22 cellular contexts compared by ENCODE assay signal in genomic region chr16:1998360-1998835, GRCh38. TPM values are rescaled to one million over a fixed set of nuclear protein-coding genes. Genes with fewer than 3 reads are reported as not detected.
"Had no signal": no experiment of that assay in that cellular context is flagged by ENCODE, and none has a peak within 500 bp of the region (broad histone marks: within the 10 kb centered on the region; RNA-seq: fewer than 3 reads in every experiment).

No MANE protein-coding gene starts in this region.

- H3K27ac ChIP-seq: pancreas, tibial artery, vagina had no signal

- H3K36me3 Mint-ChIP-seq: naive B cell had no signal

- H3K4me3 Mint-ChIP-seq: activated naive CD4-positive, alpha-beta T cell treated with anti-CD3 and anti-CD28 coated beads, Interleukin-2, amount 50 U/mL, for 24 hours had no signal

- H3K27me3 ChIP-seq: body of pancreas, gastroesophageal sphincter, pancreas, tibial artery, vagina had no signal

- H3K4me3 ChIP-seq: body of pancreas, coronary artery, gastroesophageal sphincter, pancreas, tibial artery, vagina had no signal

- H3K4me1 ChIP-seq: pancreas, tibial artery had no signal

- DNase-seq: activated CD4-positive, alpha-beta T cell treated with anti-CD3 and anti-CD28 coated beads, Interleukin-2, amount 50 U/mL, for 4 hours; activated CD4-positive, CD25-positive, alpha-beta regulatory T cell treated with anti-CD3 and anti-CD28 coated beads, Interleukin-2, amount 50 U/mL, for 72 hours; activated effector memory CD4-positive, alpha-beta T cell treated with Interleukin-2 at 50 U/mL for 16 hours; activated T-cell treated with anti-CD3 and anti-CD28 coated beads, Interleukin-2, amount 50 U/mL, for 1 hour; amniotic stem cell; body of pancreas; caudate nucleus; effector CD4-positive, alpha-beta T cell; islet precursor cell; naive B cell; stimulated activated CD4-positive, alpha-beta T cell treated with anti-CD3 and anti-CD28 coated beads, Interleukin-12 subunit alpha, Interleukin-12 subunit beta, amount 100 ng/mL, for 4 hours; stimulated activated CD4-positive, alpha-beta T cell treated with anti-CD3 and anti-CD28 coated beads, Interleukin-2, amount 100 ng/mL, for 24 hours; T1000; tibial artery had no signal

- H3K9me3 Mint-ChIP-seq: activated naive CD4-positive, alpha-beta T cell treated with anti-CD3 and anti-CD28 coated beads, Interleukin-2, amount 50 U/mL, for 24 hours; naive B cell had no signal

- H3K27ac Mint-ChIP-seq: activated naive CD4-positive, alpha-beta T cell treated with anti-CD3 and anti-CD28 coated beads, Interleukin-2, amount 50 U/mL, for 24 hours had no signal

- H3K9me3 ChIP-seq: body of pancreas, gastroesophageal sphincter, pancreas, tibial artery, vagina had no signal

- ATAC-seq: body of pancreas, left lobe of liver had no signal

- H3K27me3 Mint-ChIP-seq: activated naive CD4-positive, alpha-beta T cell treated with anti-CD3 and anti-CD28 coated beads, Interleukin-2, amount 50 U/mL, for 24 hours; naive B cell had no signal

RNA-seq across cellular contexts. Expression of gene NOXO1, which starts 17.1 kb away (rescaled TPM):
- total RNA-seq: body of pancreas, mononuclear cell, renal cortical epithelial cell had no signal

RNA-seq across cellular contexts. Expression of gene NPW, which starts 21.2 kb away (rescaled TPM):
- total RNA-seq: body of pancreas, gastroesophageal sphincter, mononuclear cell, vagina had no signal
